Comparison of ENCODE assay signal across 15 cellular contexts in genomic region chr5:119117237-119117636, GRCh38. TPM values are rescaled to one million over a fixed set of nuclear protein-coding genes. Genes with fewer than 3 reads are reported as not detected.
DNase-seq lines count a peak whose midpoint lies in the region; ATAC-seq and TF ChIP-seq lines count a peak whose summit lies in the region.
"Had no signal": no experiment of that assay in that cellular context is flagged by ENCODE, and none has a peak within 500 bp of the region (broad histone marks: within the 10 kb centered on the region; RNA-seq: fewer than 3 reads in every experiment).

No MANE protein-coding gene starts in this region.

- no peak overlapping the region for H2AFZ ChIP-seq in IMR-90 (replicated peaks; ENCODE audit: low read length, poor library complexity)

- no peak overlapping the region for H4K8ac ChIP-seq in IMR-90 (ENCODE audit: low read depth in 2 of 2, low read length in 2 of 2)

- H3K4me3 ChIP-seq in IMR-90 (ENCODE audit: insufficient read depth, low read depth, low read length) (no peak overlapping the region), prostate gland (no peak overlapping the region)
- H3K4me3 ChIP-seq: SJCRH30 had no signal

- no peaks in the 10 kb centered on the region for H4K20me1 ChIP-seq in IMR-90 (ENCODE audit: insufficient read depth, low read length)

- POLR2A ChIA-PET in IMR-90 (lab: Charles Lee; ENCODE audit: unreplicated experiment): no interaction called here
- POLR2A ChIA-PET in activated CD4-positive, alpha-beta memory T cell treated with anti-CD3 and anti-CD28 coated beads for 36 hours (lab: Charles Lee): no interaction called here
- POLR2A ChIA-PET in MCF 10A (lab: Yijun Ruan, JAX): interaction anchor here (1.1 to 1.3 kb wide), 2 partner anchors 8 to 37 kb away, joined by 3 read pairs; no protein-coding TSS in a partner anchor

- no peak overlapping the region for H3K23ac ChIP-seq in IMR-90 (ENCODE audit: low read depth, low read length)

- H3K18ac ChIP-seq in IMR-90 (ENCODE audit: low read depth, low read length): no peak overlapping the region

- no peak overlapping the region for H3K4me3 Mint-ChIP-seq in activated CD4-positive, alpha-beta T cell treated with anti-CD3 and anti-CD28 coated beads, Interleukin-2, amount 10 ng/mL, durations not matched to agents 24 days and 14 days
- no peak overlapping the region for H3K4me3 Mint-ChIP-seq in central memory CD8-positive, alpha-beta T cell
- no peak overlapping the region for H3K4me3 Mint-ChIP-seq in stimulated activated memory B cell treated with anti-CD40 and anti-IgM and Interleukin-4, amounts not matched to agents 10 μg/mL and 1 μg/mL and 100 μg/mL, for 72 hours
- no peak overlapping the region for H3K4me3 Mint-ChIP-seq in activated CD4-positive, alpha-beta memory T cell treated with anti-CD3 and anti-CD28 coated beads for 36 hours
- no peak overlapping the region for H3K4me3 Mint-ChIP-seq in MCF 10A (ENCODE audit: unreplicated experiment)
- H3K4me3 Mint-ChIP-seq: H9 had no signal

- no peak overlapping the region for H2BK5ac ChIP-seq in IMR-90 (ENCODE audit: low read depth, low read length, poor library complexity, severe bottlenecking)

- no peak overlapping the region for H2BK120ac ChIP-seq in IMR-90 (ENCODE audit: low read depth, low read length)

- H3K27me3 ChIP-seq in IMR-90 (ENCODE audit: control insufficient read depth, insufficient read depth, low read length) (no peaks in the 10 kb centered on the region), prostate gland (replicated peaks; ENCODE audit: insufficient read depth) (no peaks in the 10 kb centered on the region)
- H3K27me3 ChIP-seq: SJCRH30 had no signal

- H2AK5ac ChIP-seq in IMR-90 (ENCODE audit: low read depth, low read length): no peak overlapping the region

- BruUV-seq in IMR-90 (replicated peaks; lab: Mats Ljungman, UMichigan): no TSS peak
- BruUV-seq in MCF 10A (replicated peaks; lab: Mats Ljungman, UMichigan): no TSS peak

- no peak overlapping the region for H3K56ac ChIP-seq in IMR-90 (ENCODE audit: extremely low read depth, insufficient read depth, low read length)

- no peaks in the 10 kb centered on the region for H3K9me3 Mint-ChIP-seq in activated CD4-positive, alpha-beta T cell treated with anti-CD3 and anti-CD28 coated beads, Interleukin-2, amount 10 ng/mL, durations not matched to agents 24 days and 14 days
- no peaks in the 10 kb centered on the region for H3K9me3 Mint-ChIP-seq in central memory CD8-positive, alpha-beta T cell
- H3K9me3 Mint-ChIP-seq in stimulated activated memory B cell treated with anti-CD40 and anti-IgM and Interleukin-4, amounts not matched to agents 10 μg/mL and 1 μg/mL and 100 μg/mL, for 72 hours: no peaks in the 10 kb centered on the region
- no peaks in the 10 kb centered on the region for H3K9me3 Mint-ChIP-seq in activated CD4-positive, alpha-beta memory T cell treated with anti-CD3 and anti-CD28 coated beads for 36 hours
- H3K9me3 Mint-ChIP-seq in MCF 10A (ENCODE audit: unreplicated experiment): no peaks in the 10 kb centered on the region

- H3K36me3 ChIP-seq in IMR-90 (ENCODE audit: control insufficient read depth, insufficient read depth, low read length): peaks cover 12% of the 10 kb centered on the region
- H3K36me3 ChIP-seq in prostate gland: no peaks in the 10 kb centered on the region

- no peak overlapping the region for H3K27ac Mint-ChIP-seq in activated CD4-positive, alpha-beta T cell treated with anti-CD3 and anti-CD28 coated beads, Interleukin-2, amount 10 ng/mL, durations not matched to agents 24 days and 14 days
- peak overlapping the region; percentile 62 for H3K27ac Mint-ChIP-seq in central memory CD8-positive, alpha-beta T cell (ENCODE audit: low read depth)
- peak overlapping the region; percentile 65 for H3K27ac Mint-ChIP-seq in stimulated activated memory B cell treated with anti-CD40 and anti-IgM and Interleukin-4, amounts not matched to agents 10 μg/mL and 1 μg/mL and 100 μg/mL, for 72 hours
- H3K27ac Mint-ChIP-seq in activated CD4-positive, alpha-beta memory T cell treated with anti-CD3 and anti-CD28 coated beads for 36 hours: no peak overlapping the region
- no peak overlapping the region for H3K27ac Mint-ChIP-seq in MCF 10A (ENCODE audit: low read depth, unreplicated experiment)

- TF ChIP-seq CTCF in IMR-90 (conservative IDR thresholded peaks at IDR 0.05; ENCODE audit: low read depth, low read length): no peak
- TF ChIP-seq CTCF in prostate gland (IDR thresholded peaks at IDR 0.05): no peak
- TF ChIP-seq CTCF in MCF 10A (IDR thresholded peaks at IDR 0.05; ENCODE audit: unreplicated experiment): no peak

- H3K4me1 ChIP-seq in IMR-90 (ENCODE audit: control insufficient read depth, insufficient read depth, low read length) (no peaks in the 10 kb centered on the region), prostate gland (replicated peaks) (no peaks in the 10 kb centered on the region)
- H3K4me1 ChIP-seq: SJCRH30 had no signal

- H2BK20ac ChIP-seq in IMR-90 (ENCODE audit: low read depth, low read length): no peak overlapping the region

- no peak for TF ChIP-seq RAD21 in IMR-90 (IDR thresholded peaks at IDR 0.05; ENCODE audit: low read length)

- no peaks in the 10 kb centered on the region for H3K79me1 ChIP-seq in IMR-90 (ENCODE audit: low read depth in 1 of 2, low read length in 2 of 2)

- TF ChIP-seq POLR2A in IMR-90 (IDR thresholded peaks at IDR 0.05; ENCODE audit: low read depth, low read length): no peak
- TF ChIP-seq POLR2A in prostate gland (IDR thresholded peaks at IDR 0.05): no peak

- H3K9me1 ChIP-seq in IMR-90 (ENCODE audit: insufficient read depth, low read length): no peaks in the 10 kb centered on the region

- H2AK9ac ChIP-seq in IMR-90 (replicated peaks; ENCODE audit: low read depth, low read length, poor library complexity): no peak overlapping the region

- WGBS in IMR-90 (ENCODE audit: extremely low coverage in 2 of 2, insufficient read length in 1 of 2), 2 experiments: no CpG with 5 or more reads among the region's 2 CpGs
- 92% methylated on average over 2 of the region's 2 CpGs for WGBS in prostate gland

- in situ Hi-C loops in IMR-90 (cut with MboI; ENCODE audit: low sequenced_read_pairs): no loop called here

- ATAC-seq in IMR-90 (ENCODE audit: low read depth): no peak
- no peak for ATAC-seq in central memory CD8-positive, alpha-beta T cell (replicated peaks; ENCODE audit: extremely low read depth, poor library complexity, severe bottlenecking)
- no peak for ATAC-seq in stimulated activated memory B cell treated with anti-CD40 and anti-IgM and Interleukin-4, amounts not matched to agents 10 μg/mL and 1 μg/mL and 100 μg/mL, for 72 hours

- no peak overlapping the region for H3K4ac ChIP-seq in IMR-90 (ENCODE audit: low read depth, low read length)

- H3K14ac ChIP-seq in IMR-90 (replicated peaks; ENCODE audit: low read depth, low read length): no peak overlapping the region

- peaks cover 2% of the 10 kb centered on the region for H3K4me1 Mint-ChIP-seq in activated CD4-positive, alpha-beta T cell treated with anti-CD3 and anti-CD28 coated beads, Interleukin-2, amount 10 ng/mL, durations not matched to agents 24 days and 14 days
- no peaks in the 10 kb centered on the region for H3K4me1 Mint-ChIP-seq in central memory CD8-positive, alpha-beta T cell
- H3K4me1 Mint-ChIP-seq in stimulated activated memory B cell treated with anti-CD40 and anti-IgM and Interleukin-4, amounts not matched to agents 10 μg/mL and 1 μg/mL and 100 μg/mL, for 72 hours: peaks cover 11% of the 10 kb centered on the region
- no peaks in the 10 kb centered on the region for H3K4me1 Mint-ChIP-seq in activated CD4-positive, alpha-beta memory T cell treated with anti-CD3 and anti-CD28 coated beads for 36 hours (ENCODE audit: low read depth)
- no peaks in the 10 kb centered on the region for H3K4me1 Mint-ChIP-seq in MCF 10A (ENCODE audit: insufficient read depth, unreplicated experiment)
- H3K4me1 Mint-ChIP-seq: H9 had no signal

- CTCF ChIA-PET in IMR-90 (lab: Yijun Ruan, JAX) (no interaction called here), MCF 10A (lab: Yijun Ruan, JAX) (interaction anchor here (1.0 to 1.1 kb wide), 2 partner anchors 26 to 129 kb away, joined by 3 read pairs; no protein-coding TSS in a partner anchor)
- CTCF ChIA-PET in activated CD4-positive, alpha-beta memory T cell treated with anti-CD3 and anti-CD28 coated beads for 36 hours (lab: Charles Lee): interaction anchor here (0.9 kb wide), 1 partner anchor 129 kb away, joined by 3 read pairs; the partner anchor contains the start of gene DTWD2

- H3K9ac ChIP-seq in IMR-90 (ENCODE audit: low read depth, low read length): no peak overlapping the region

- H3K27me3 Mint-ChIP-seq in activated CD4-positive, alpha-beta T cell treated with anti-CD3 and anti-CD28 coated beads, Interleukin-2, amount 10 ng/mL, durations not matched to agents 24 days and 14 days: no peaks in the 10 kb centered on the region
- no peaks in the 10 kb centered on the region for H3K27me3 Mint-ChIP-seq in central memory CD8-positive, alpha-beta T cell
- no peaks in the 10 kb centered on the region for H3K27me3 Mint-ChIP-seq in stimulated activated memory B cell treated with anti-CD40 and anti-IgM and Interleukin-4, amounts not matched to agents 10 μg/mL and 1 μg/mL and 100 μg/mL, for 72 hours
- no peaks in the 10 kb centered on the region for H3K27me3 Mint-ChIP-seq in activated CD4-positive, alpha-beta memory T cell treated with anti-CD3 and anti-CD28 coated beads for 36 hours
- H3K27me3 Mint-ChIP-seq in MCF 10A (ENCODE audit: insufficient read depth, unreplicated experiment): no peaks in the 10 kb centered on the region

- H3K36me3 Mint-ChIP-seq in activated CD4-positive, alpha-beta T cell treated with anti-CD3 and anti-CD28 coated beads, Interleukin-2, amount 10 ng/mL, durations not matched to agents 24 days and 14 days (ENCODE audit: low read depth): peaks cover 43% of the 10 kb centered on the region
- H3K36me3 Mint-ChIP-seq in central memory CD8-positive, alpha-beta T cell (ENCODE audit: insufficient read depth): peaks cover 34% of the 10 kb centered on the region
- H3K36me3 Mint-ChIP-seq in stimulated activated memory B cell treated with anti-CD40 and anti-IgM and Interleukin-4, amounts not matched to agents 10 μg/mL and 1 μg/mL and 100 μg/mL, for 72 hours: peaks cover 58% of the 10 kb centered on the region
- peaks cover 29% of the 10 kb centered on the region for H3K36me3 Mint-ChIP-seq in activated CD4-positive, alpha-beta memory T cell treated with anti-CD3 and anti-CD28 coated beads for 36 hours
- peaks cover 70% of the 10 kb centered on the region for H3K36me3 Mint-ChIP-seq in MCF 10A (ENCODE audit: insufficient read depth, unreplicated experiment)

- intact Hi-C loops in activated CD4-positive, alpha-beta T cell treated with anti-CD3 and anti-CD28 coated beads, Interleukin-2, amount 10 ng/mL, durations not matched to agents 24 days and 14 days (cut with micrococcal nuclease): no loop called here
- intact Hi-C loops in IMR-90 (cut with micrococcal nuclease) (no loop called here), prostate gland (cut with DNase I) (no loop called here), MCF 10A (cut with micrococcal nuclease) (no loop called here)
- intact Hi-C loops in activated CD4-positive, alpha-beta memory T cell treated with anti-CD3 and anti-CD28 coated beads for 36 hours (cut with micrococcal nuclease): no loop called here

- H3K27ac ChIP-seq in IMR-90 (ENCODE audit: insufficient read depth, low read length) (no peak overlapping the region), prostate gland (no peak overlapping the region)
- H3K27ac ChIP-seq: 22Rv1, RWPE1, SJCRH30 had no signal

- H4K5ac ChIP-seq in IMR-90 (ENCODE audit: low read depth, low read length): no peak overlapping the region

- H2BK15ac ChIP-seq in IMR-90 (ENCODE audit: low read depth, low read length): no peak overlapping the region

- no peak overlapping the region for H3K4me2 ChIP-seq in IMR-90 (ENCODE audit: low read depth, low read length)

- H4K91ac ChIP-seq in IMR-90 (ENCODE audit: insufficient read depth, low read depth, low read length): no peak overlapping the region

- DNase-seq in activated CD4-positive, alpha-beta T cell treated with anti-CD3 and anti-CD28 coated beads, Interleukin-2, amount 10 ng/mL, durations not matched to agents 24 days and 14 days: peak; percentile 11
- DNase-seq in activated CD4-positive, alpha-beta T cell treated with anti-CD3 and anti-CD28 coated beads for 48 hours: no peak
- DNase-seq in IMR-90: no peak
- DNase-seq in central memory CD8-positive, alpha-beta T cell (ENCODE audit: low spot score in 2 of 2): no peak
- DNase-seq in activated CD4-positive, alpha-beta memory T cell treated with anti-CD3 and anti-CD28 coated beads for 36 hours: no peak
- DNase-seq in prostate gland (ENCODE audit: low spot score): no peak
- DNase-seq in MCF 10A (ENCODE audit: unreplicated experiment): no peak
- DNase-seq: C1 segment of cervical spinal cord; H9; NCI-H69; NK-92 treated with Interleukin-12 subunit alpha and Interleukin-12 subunit beta, amount 100 ng/mL, for 24 hours; SJCRH30 had no signal

- H3K9me3 ChIP-seq in IMR-90 (ENCODE audit: control insufficient read depth, insufficient read depth, low read length): no peaks in the 10 kb centered on the region
- H3K9me3 ChIP-seq in prostate gland: no peaks in the 10 kb centered on the region
- H3K9me3 ChIP-seq: SJCRH30 had no signal

- dilution Hi-C loops in IMR-90 (cut with HindIII; ENCODE audit: low sequenced_read_pairs, unreplicated experiment): no loop called here

RNA-seq across cellular contexts. Expression of gene DMXL1, which starts 46.4 kb away (rescaled TPM):
- 22.4 and 25.6 TPM in 2 replicates for total RNA-seq in activated CD4-positive, alpha-beta T cell treated with anti-CD3 and anti-CD28 coated beads, Interleukin-2, amount 10 ng/mL, durations not matched to agents 24 days and 14 days
- total RNA-seq in IMR-90 (2012; rRNA removed) (21.5 and 38.0 TPM in 2 replicates), prostate gland (100 to 1,000 TPM in 1 of 2 donors, 10 to 100 TPM in 1; 89.2 to 180 TPM), MCF 10A (2022) (38.1 and 45.1 TPM in 2 replicates)
- polyA plus RNA-seq in IMR-90 (2012; rRNA removed): 6.6 and 8.1 TPM in 2 replicates
- 0.99 and 1.6 TPM in 2 replicates for polyA plus RNA-seq in IMR-90 (2012; cell fraction: cytosol; rRNA removed)
- polyA plus RNA-seq in IMR-90 (2012; cell fraction: nucleus; rRNA removed; ENCODE audit: low replicate concordance): 1.4 and 12.8 TPM in 2 replicates
- 10 to 100 TPM; 24.2 to 26.9 TPM for total RNA-seq in activated CD4-positive, alpha-beta memory T cell treated with anti-CD3 and anti-CD28 coated beads for 36 hours

Comparison
In these comparisons a context has a peak if more than half of its experiments do, and no peak if none do; other contexts are left out.
1. H3K27ac Mint-ChIP-seq: peak in central memory CD8-positive, alpha-beta T cell (single experiment) and stimulated activated memory B cell treated with anti-CD40 and anti-IgM and Interleukin-4, amounts not matched to agents 10 μg/mL and 1 μg/mL and 100 μg/mL, for 72 hours (single experiment); none in activated CD4-positive, alpha-beta T cell treated with anti-CD3 and anti-CD28 coated beads, Interleukin-2, amount 10 ng/mL, durations not matched to agents 24 days and 14 days (single experiment), activated CD4-positive, alpha-beta memory T cell treated with anti-CD3 and anti-CD28 coated beads for 36 hours (single experiment) and MCF 10A (single experiment).